ENCODE assay signal across 1 cellular context in the genomic region with DNA sequence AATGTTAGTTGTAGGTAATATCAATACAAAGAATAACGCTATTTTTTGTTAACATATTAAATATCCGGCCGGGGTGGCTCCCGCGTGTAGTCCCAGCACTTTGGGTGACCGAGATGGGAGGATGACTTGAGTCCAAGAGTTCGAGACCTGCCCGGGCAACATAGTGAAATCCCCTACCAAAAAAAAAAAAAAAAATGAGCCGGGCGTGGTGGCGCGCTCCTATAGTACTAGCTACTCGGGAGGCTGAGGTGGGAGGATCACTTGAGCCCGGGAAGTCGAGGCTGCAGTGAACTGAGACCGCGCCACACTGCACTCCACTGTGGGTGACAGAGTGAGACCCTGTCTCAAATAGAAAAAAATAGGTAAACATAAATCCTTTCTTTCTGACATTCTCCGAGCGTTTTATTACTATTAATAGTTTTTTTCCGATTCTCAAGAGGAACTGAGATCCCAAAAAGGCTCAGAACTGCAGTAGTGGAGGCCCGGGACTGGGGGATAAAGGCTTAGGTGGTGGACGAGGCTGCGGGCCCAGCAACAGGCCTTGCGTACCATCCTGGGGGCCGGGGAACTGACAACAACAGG.
TF ChIP-seq lines count a peak whose summit lies in the region.

No MANE protein-coding gene starts in this region.

TF ChIP-seq in SK-N-SH, 30 proteins besides CTCF, POLR2A, EP300 and RAD21 (continued from another document):
- TF ChIP-seq JUND (IDR thresholded peaks at IDR 0.05) (no peak), RCOR1 (IDR thresholded peaks at IDR 0.05; ENCODE audit: low read length) (no peak)
